ENCODE assay signal across 22 cellular contexts in genomic region chrX:124679199-124679598, GRCh38.
"Had no signal": no experiment of that assay in that cellular context is flagged by ENCODE, and none has a peak within 500 bp of the region (broad histone marks: within the 10 kb centered on the region; RNA-seq: fewer than 3 reads in every experiment).

No MANE protein-coding gene starts in this region.

- H3K27ac Mint-ChIP-seq: endodermal cell; natural killer cell; neural progenitor cell; stimulated activated memory B cell treated with anti-CD40 and anti-IgM and Interleukin-4, amounts not matched to agents 10 μg/mL and 1 μg/mL and 100 μg/mL, for 72 hours had no signal

- H3K27me3 Mint-ChIP-seq: stimulated activated memory B cell treated with anti-CD40 and anti-IgM and Interleukin-4, amounts not matched to agents 10 μg/mL and 1 μg/mL and 100 μg/mL, for 72 hours had no signal

- H3K9me3 Mint-ChIP-seq: endodermal cell; natural killer cell; stimulated activated memory B cell treated with anti-CD40 and anti-IgM and Interleukin-4, amounts not matched to agents 10 μg/mL and 1 μg/mL and 100 μg/mL, for 72 hours had no signal

- H3K36me3 Mint-ChIP-seq: natural killer cell; neural progenitor cell; stimulated activated memory B cell treated with anti-CD40 and anti-IgM and Interleukin-4, amounts not matched to agents 10 μg/mL and 1 μg/mL and 100 μg/mL, for 72 hours had no signal

- H3K4me3 Mint-ChIP-seq: endodermal cell; natural killer cell; neural progenitor cell; stimulated activated memory B cell treated with anti-CD40 and anti-IgM and Interleukin-4, amounts not matched to agents 10 μg/mL and 1 μg/mL and 100 μg/mL, for 72 hours had no signal

- ATAC-seq: foreskin keratinocyte; heart left ventricle; left lobe of liver; natural killer cell; right cardiac atrium; stimulated activated memory B cell treated with anti-CD40 and anti-IgM and Interleukin-4, amounts not matched to agents 10 μg/mL and 1 μg/mL and 100 μg/mL, for 72 hours had no signal

- H3K4me3 ChIP-seq: colonic mucosa, heart left ventricle, neural progenitor cell, ovary, stomach, thoracic aorta, transverse colon had no signal

- DNase-seq: colonic mucosa; effector CD4-positive, alpha-beta T cell; endodermal cell; erythroblast; foreskin keratinocyte; heart left ventricle; hippocampal formation; kidney glomerular epithelial cell; mammary epithelial cell; natural killer cell; nucleus accumbens; ovary; right cardiac atrium; small intestine; stimulated activated CD4-positive, alpha-beta T cell treated with anti-CD3 and anti-CD28 coated beads, Interleukin-4, amount 100 ng/mL, for 1 hour; stomach; substantia nigra; transverse colon had no signal

- H3K4me1 Mint-ChIP-seq: endodermal cell; natural killer cell; neural progenitor cell; stimulated activated memory B cell treated with anti-CD40 and anti-IgM and Interleukin-4, amounts not matched to agents 10 μg/mL and 1 μg/mL and 100 μg/mL, for 72 hours had no signal
